Comparison of ENCODE assay signal across 1 cellular context in the genomic region with DNA sequence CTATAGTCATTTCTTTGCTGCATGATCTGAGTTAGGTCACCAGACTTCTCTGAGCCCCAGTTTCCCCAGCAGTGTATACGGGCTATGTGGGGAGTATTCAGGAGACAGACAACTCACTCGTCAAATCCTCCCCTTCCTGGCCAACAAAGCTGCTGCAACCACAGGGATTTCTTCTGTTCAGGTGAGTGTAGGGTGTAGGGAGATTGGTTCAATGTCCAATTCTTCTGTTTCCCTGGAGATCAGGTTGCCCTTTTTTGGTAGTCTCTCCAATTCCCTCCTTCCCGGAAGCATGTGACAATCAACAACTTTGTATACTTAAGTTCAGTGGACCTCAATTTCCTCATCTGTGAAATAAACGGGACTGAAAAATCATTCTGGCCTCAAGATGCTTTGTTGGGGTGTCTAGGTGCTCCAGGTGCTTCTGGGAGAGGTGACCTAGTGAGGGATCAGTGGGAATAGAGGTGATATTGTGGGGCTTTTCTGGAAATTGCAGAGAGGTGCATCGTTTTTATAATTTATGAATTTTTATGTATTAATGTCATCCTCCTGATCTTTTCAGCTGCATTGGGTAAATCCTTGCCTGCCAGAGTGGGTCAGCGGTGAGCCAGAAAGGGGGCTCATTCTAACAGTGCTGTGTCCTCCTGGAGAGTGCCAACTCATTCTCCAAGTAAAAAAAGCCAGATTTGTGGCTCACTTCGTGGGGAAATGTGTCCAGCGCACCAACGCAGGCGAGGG.
TF ChIP-seq lines count a peak whose summit lies in the region.

No MANE protein-coding gene starts in this region.

TF ChIP-seq in HepG2, 621 proteins besides CTCF, POLR2A, EP300 and RAD21 (continued from another document and continues in another):
- TF ChIP-seq, protein P1, sequence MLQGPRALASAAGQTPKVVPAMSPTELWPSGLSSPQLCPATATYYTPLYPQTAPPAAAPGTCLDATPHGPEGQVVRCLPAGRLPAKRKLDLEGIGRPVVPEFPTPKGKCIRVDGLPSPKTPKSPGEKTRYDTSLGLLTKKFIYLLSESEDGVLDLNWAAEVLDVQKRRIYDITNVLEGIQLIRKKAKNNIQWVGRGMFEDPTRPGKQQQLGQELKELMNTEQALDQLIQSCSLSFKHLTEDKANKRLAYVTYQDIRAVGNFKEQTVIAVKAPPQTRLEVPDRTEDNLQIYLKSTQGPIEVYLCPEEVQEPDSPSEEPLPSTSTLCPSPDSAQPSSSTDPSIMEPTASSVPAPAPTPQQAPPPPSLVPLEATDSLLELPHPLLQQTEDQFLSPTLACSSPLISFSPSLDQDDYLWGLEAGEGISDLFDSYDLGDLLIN (CRISPR knock-in tag; IDR thresholded peaks at IDR 0.05; ENCODE audit: borderline replicate concordance): no peak
- TF ChIP-seq, protein P2, sequence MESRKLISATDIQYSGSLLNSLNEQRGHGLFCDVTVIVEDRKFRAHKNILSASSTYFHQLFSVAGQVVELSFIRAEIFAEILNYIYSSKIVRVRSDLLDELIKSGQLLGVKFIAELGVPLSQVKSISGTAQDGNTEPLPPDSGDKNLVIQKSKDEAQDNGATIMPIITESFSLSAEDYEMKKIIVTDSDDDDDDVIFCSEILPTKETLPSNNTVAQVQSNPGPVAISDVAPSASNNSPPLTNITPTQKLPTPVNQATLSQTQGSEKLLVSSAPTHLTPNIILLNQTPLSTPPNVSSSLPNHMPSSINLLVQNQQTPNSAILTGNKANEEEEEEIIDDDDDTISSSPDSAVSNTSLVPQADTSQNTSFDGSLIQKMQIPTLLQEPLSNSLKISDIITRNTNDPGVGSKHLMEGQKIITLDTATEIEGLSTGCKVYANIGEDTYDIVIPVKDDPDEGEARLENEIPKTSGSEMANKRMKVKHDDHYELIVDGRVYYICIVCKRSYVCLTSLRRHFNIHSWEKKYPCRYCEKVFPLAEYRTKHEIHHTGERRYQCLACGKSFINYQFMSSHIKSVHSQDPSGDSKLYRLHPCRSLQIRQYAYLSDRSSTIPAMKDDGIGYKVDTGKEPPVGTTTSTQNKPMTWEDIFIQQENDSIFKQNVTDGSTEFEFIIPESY (CRISPR knock-in tag; IDR thresholded peaks at IDR 0.05): 0 out of 2 replicates have a peak, but pooled peaks have one; percentile 15
- TF ChIP-seq MEF2D (CRISPR knock-in tag; IDR thresholded peaks at IDR 0.05) (peak; percentile 45; the same call in 1 of the 2 replicates), TCF7 (IDR thresholded peaks at IDR 0.05; ENCODE audit: low read depth) (0 out of 2 replicates have a peak, but pooled peaks have one; percentile 12), ZNF629 (CRISPR knock-in tag; conservative IDR thresholded peaks at IDR 0.05) (0 out of 2 replicates have a peak, but pooled peaks have one; percentile 7), IRF2 (CRISPR knock-in tag; IDR thresholded peaks at IDR 0.05) (peak; percentile 59; the same call in 1 of the 2 replicates), ZNF563 (CRISPR knock-in tag; IDR thresholded peaks at IDR 0.05) (no peak), TAF15 (IDR thresholded peaks at IDR 0.05; ENCODE audit: low read depth, low read length, poor library complexity, severe bottlenecking) (no peak), PHF21A (CRISPR knock-in tag; IDR thresholded peaks at IDR 0.05) (no peak), KDM3A (CRISPR knock-in tag; IDR thresholded peaks at IDR 0.05; ENCODE audit: low read depth) (no peak; the same call in 1 of the 2 replicates), ZNF883 (CRISPR knock-in tag; IDR thresholded peaks at IDR 0.05; ENCODE audit: not compliant biosample characterization) (no peak), NFATC3 (CRISPR knock-in tag; IDR thresholded peaks at IDR 0.05) (no peak), ZNF776 (CRISPR knock-in tag; IDR thresholded peaks at IDR 0.05) (no peak), NFE2L2 (IDR thresholded peaks at IDR 0.05; ENCODE audit: low read length) (0 out of 2 replicates have a peak, but pooled peaks have one; percentile 14), ZKSCAN1 (IDR thresholded peaks at IDR 0.05; ENCODE audit: low read length) (no peak), NR2F2 (IDR thresholded peaks at IDR 0.05; ENCODE audit: borderline replicate concordance, low read depth) (no peak), ZFP37 (CRISPR knock-in tag; IDR thresholded peaks at IDR 0.05; ENCODE audit: borderline replicate concordance) (peak; percentile 64; the same call in 1 of the 2 replicates), ZNF879 (CRISPR knock-in tag; IDR thresholded peaks at IDR 0.05) (peak; percentile 70; the same call in 1 of the 2 replicates), SP2 (CRISPR knock-in tag; IDR thresholded peaks at IDR 0.05) (no peak), ZSCAN20 (CRISPR knock-in tag; IDR thresholded peaks at IDR 0.05; ENCODE audit: borderline replicate concordance) (no peak), ZSCAN29 (CRISPR knock-in tag; conservative IDR thresholded peaks at IDR 0.05) (no peak; the same call in 1 of the 2 replicates), ZNF251 (CRISPR knock-in tag; IDR thresholded peaks at IDR 0.05) (no peak), KDM4B (CRISPR knock-in tag; IDR thresholded peaks at IDR 0.05) (peak; percentile 72; the same call in 1 of the 2 replicates), KLF9 (CRISPR knock-in tag; IDR thresholded peaks at IDR 0.05; ENCODE audit: low read depth) (no peak), NBN (conservative IDR thresholded peaks at IDR 0.05) (no peak), ZNF430 (CRISPR knock-in tag; IDR thresholded peaks at IDR 0.05) (no peak), GATAD2A (CRISPR knock-in tag; IDR thresholded peaks at IDR 0.05) (peak; percentile 69), ZSCAN9 (CRISPR knock-in tag; IDR thresholded peaks at IDR 0.05; ENCODE audit: borderline replicate concordance) (peak; percentile 85), RARA (CRISPR knock-in tag; IDR thresholded peaks at IDR 0.05) (peak; percentile 45; the same call in 1 of the 2 replicates), ZNF615 (CRISPR knock-in tag; IDR thresholded peaks at IDR 0.05; ENCODE audit: borderline replicate concordance) (no peak), RNF2 (conservative IDR thresholded peaks at IDR 0.05; ENCODE audit: low read depth) (no peak), ZBTB21 (CRISPR knock-in tag; IDR thresholded peaks at IDR 0.05) (no peak; the same call in 1 of the 2 replicates), TCF7L2 (IDR thresholded peaks at IDR 0.05; ENCODE audit: low read depth, low read length) (no peak)
- TF ChIP-seq, protein P3, sequence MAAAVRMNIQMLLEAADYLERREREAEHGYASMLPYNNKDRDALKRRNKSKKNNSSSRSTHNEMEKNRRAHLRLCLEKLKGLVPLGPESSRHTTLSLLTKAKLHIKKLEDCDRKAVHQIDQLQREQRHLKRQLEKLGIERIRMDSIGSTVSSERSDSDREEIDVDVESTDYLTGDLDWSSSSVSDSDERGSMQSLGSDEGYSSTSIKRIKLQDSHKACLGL (CRISPR knock-in tag; IDR thresholded peaks at IDR 0.05): no peak
- TF ChIP-seq, protein P4, sequence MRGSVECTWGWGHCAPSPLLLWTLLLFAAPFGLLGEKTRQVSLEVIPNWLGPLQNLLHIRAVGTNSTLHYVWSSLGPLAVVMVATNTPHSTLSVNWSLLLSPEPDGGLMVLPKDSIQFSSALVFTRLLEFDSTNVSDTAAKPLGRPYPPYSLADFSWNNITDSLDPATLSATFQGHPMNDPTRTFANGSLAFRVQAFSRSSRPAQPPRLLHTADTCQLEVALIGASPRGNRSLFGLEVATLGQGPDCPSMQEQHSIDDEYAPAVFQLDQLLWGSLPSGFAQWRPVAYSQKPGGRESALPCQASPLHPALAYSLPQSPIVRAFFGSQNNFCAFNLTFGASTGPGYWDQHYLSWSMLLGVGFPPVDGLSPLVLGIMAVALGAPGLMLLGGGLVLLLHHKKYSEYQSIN (CRISPR knock-in tag; IDR thresholded peaks at IDR 0.05; ENCODE audit: borderline replicate concordance): no peak
- TF ChIP-seq, protein P5, sequence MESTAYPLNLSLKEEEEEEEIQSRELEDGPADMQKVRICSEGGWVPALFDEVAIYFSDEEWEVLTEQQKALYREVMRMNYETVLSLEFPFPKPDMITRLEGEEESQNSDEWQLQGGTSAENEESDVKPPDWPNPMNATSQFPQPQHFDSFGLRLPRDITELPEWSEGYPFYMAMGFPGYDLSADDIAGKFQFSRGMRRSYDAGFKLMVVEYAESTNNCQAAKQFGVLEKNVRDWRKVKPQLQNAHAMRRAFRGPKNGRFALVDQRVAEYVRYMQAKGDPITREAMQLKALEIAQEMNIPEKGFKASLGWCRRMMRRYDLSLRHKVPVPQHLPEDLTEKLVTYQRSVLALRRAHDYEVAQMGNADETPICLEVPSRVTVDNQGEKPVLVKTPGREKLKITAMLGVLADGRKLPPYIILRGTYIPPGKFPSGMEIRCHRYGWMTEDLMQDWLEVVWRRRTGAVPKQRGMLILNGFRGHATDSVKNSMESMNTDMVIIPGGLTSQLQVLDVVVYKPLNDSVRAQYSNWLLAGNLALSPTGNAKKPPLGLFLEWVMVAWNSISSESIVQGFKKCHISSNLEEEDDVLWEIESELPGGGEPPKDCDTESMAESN (CRISPR knock-in tag; conservative IDR thresholded peaks at IDR 0.05): peak; percentile 2; the same call in 1 of the 2 replicates
- TF ChIP-seq, protein P6, sequence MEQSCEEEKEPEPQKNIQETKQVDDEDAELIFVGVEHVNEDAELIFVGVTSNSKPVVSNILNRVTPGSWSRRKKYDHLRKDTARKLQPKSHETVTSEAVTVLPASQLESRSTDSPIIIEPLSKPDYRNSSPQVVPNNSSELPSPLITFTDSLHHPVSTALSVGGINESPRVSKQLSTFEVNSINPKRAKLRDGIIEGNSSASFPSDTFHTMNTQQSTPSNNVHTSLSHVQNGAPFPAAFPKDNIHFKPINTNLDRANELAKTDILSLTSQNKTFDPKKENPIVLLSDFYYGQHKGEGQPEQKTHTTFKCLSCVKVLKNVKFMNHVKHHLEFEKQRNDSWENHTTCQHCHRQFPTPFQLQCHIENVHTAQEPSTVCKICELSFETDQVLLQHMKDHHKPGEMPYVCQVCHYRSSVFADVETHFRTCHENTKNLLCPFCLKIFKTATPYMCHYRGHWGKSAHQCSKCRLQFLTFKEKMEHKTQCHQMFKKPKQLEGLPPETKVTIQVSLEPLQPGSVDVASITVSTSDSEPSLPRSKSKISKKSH (CRISPR knock-in tag; IDR thresholded peaks at IDR 0.05; ENCODE audit: borderline replicate concordance): no peak
- TF ChIP-seq, protein P7, sequence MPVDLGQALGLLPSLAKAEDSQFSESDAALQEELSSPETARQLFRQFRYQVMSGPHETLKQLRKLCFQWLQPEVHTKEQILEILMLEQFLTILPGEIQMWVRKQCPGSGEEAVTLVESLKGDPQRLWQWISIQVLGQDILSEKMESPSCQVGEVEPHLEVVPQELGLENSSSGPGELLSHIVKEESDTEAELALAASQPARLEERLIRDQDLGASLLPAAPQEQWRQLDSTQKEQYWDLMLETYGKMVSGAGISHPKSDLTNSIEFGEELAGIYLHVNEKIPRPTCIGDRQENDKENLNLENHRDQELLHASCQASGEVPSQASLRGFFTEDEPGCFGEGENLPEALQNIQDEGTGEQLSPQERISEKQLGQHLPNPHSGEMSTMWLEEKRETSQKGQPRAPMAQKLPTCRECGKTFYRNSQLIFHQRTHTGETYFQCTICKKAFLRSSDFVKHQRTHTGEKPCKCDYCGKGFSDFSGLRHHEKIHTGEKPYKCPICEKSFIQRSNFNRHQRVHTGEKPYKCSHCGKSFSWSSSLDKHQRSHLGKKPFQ (CRISPR knock-in tag; IDR thresholded peaks at IDR 0.05; ENCODE audit: insufficient replicate concordance): no peak
- TF ChIP-seq, protein P8, sequence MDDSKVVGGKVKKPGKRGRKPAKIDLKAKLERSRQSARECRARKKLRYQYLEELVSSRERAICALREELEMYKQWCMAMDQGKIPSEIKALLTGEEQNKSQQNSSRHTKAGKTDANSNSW (CRISPR knock-in tag; IDR thresholded peaks at IDR 0.05; ENCODE audit: borderline replicate concordance): no peak
- TF ChIP-seq, protein P9, sequence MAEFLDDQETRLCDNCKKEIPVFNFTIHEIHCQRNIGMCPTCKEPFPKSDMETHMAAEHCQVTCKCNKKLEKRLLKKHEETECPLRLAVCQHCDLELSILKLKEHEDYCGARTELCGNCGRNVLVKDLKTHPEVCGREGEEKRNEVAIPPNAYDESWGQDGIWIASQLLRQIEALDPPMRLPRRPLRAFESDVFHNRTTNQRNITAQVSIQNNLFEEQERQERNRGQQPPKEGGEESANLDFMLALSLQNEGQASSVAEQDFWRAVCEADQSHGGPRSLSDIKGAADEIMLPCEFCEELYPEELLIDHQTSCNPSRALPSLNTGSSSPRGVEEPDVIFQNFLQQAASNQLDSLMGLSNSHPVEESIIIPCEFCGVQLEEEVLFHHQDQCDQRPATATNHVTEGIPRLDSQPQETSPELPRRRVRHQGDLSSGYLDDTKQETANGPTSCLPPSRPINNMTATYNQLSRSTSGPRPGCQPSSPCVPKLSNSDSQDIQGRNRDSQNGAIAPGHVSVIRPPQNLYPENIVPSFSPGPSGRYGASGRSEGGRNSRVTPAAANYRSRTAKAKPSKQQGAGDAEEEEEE (CRISPR knock-in tag; IDR thresholded peaks at IDR 0.05; ENCODE audit: borderline replicate concordance): peak; percentile 67; the same call in 1 of the 2 replicates
- TF ChIP-seq, protein P10, sequence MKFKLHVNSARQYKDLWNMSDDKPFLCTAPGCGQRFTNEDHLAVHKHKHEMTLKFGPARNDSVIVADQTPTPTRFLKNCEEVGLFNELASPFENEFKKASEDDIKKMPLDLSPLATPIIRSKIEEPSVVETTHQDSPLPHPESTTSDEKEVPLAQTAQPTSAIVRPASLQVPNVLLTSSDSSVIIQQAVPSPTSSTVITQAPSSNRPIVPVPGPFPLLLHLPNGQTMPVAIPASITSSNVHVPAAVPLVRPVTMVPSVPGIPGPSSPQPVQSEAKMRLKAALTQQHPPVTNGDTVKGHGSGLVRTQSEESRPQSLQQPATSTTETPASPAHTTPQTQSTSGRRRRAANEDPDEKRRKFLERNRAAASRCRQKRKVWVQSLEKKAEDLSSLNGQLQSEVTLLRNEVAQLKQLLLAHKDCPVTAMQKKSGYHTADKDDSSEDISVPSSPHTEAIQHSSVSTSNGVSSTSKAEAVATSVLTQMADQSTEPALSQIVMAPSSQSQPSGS (CRISPR knock-in tag; IDR thresholded peaks at IDR 0.05): no peak
- TF ChIP-seq, protein P11, sequence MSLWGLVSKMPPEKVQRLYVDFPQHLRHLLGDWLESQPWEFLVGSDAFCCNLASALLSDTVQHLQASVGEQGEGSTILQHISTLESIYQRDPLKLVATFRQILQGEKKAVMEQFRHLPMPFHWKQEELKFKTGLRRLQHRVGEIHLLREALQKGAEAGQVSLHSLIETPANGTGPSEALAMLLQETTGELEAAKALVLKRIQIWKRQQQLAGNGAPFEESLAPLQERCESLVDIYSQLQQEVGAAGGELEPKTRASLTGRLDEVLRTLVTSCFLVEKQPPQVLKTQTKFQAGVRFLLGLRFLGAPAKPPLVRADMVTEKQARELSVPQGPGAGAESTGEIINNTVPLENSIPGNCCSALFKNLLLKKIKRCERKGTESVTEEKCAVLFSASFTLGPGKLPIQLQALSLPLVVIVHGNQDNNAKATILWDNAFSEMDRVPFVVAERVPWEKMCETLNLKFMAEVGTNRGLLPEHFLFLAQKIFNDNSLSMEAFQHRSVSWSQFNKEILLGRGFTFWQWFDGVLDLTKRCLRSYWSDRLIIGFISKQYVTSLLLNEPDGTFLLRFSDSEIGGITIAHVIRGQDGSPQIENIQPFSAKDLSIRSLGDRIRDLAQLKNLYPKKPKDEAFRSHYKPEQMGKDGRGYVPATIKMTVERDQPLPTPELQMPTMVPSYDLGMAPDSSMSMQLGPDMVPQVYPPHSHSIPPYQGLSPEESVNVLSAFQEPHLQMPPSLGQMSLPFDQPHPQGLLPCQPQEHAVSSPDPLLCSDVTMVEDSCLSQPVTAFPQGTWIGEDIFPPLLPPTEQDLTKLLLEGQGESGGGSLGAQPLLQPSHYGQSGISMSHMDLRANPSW (CRISPR knock-in tag; IDR thresholded peaks at IDR 0.05; ENCODE audit: borderline replicate concordance): 0 out of 2 replicates have a peak, but pooled peaks have one; percentile 41
- TF ChIP-seq, protein P12, sequence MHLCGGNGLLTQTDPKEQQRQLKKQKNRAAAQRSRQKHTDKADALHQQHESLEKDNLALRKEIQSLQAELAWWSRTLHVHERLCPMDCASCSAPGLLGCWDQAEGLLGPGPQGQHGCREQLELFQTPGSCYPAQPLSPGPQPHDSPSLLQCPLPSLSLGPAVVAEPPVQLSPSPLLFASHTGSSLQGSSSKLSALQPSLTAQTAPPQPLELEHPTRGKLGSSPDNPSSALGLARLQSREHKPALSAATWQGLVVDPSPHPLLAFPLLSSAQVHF (CRISPR knock-in tag; IDR thresholded peaks at IDR 0.05): no peak
